24 cellular contexts compared by ENCODE assay signal in genomic region chr21:40337981-40338380, GRCh38.
"Had no signal": no experiment of that assay in that cellular context is flagged by ENCODE, and none has a peak within 500 bp of the region (broad histone marks: within the 10 kb centered on the region; RNA-seq: fewer than 3 reads in every experiment).

No MANE protein-coding gene starts in this region.

- DNase-seq: stimulated activated CD4-positive, alpha-beta T cell treated with anti-CD3 and anti-CD28 coated beads, Interleukin-2, amount 100 ng/mL, for 48 hours; stimulated activated CD4-positive, alpha-beta T cell treated with anti-CD3 and anti-CD28 coated beads, Interleukin-4, amount 100 ng/mL, for 1 hour; stimulated activated CD4-positive, alpha-beta T cell treated with anti-CD3 and anti-CD28 coated beads, Interleukin-4, amount 100 ng/mL, for 24 hours; stimulated activated CD4-positive, alpha-beta T cell treated with anti-CD3 and anti-CD28 coated beads, Interleukin-4, amount 100 ng/mL, for 4 hours; stimulated activated CD8-positive, alpha-beta memory T cell treated with anti-CD3 and anti-CD28 coated beads, Interleukin-4, amount 100 ng/mL, for 48 hours; stimulated activated naive B cell treated with anti-CD40 and anti-IgM and Interleukin-4, amounts not matched to agents 10 μg/mL and 1 μg/mL and 100 μg/mL, for 72 hours; stimulated activated naive CD4-positive, alpha-beta T cell; stimulated activated naive CD4-positive, alpha-beta T cell treated with Interleukin-2 at 50 U/mL for 16 hours; stimulated activated naive CD8-positive, alpha-beta T cell treated with anti-CD3 and anti-CD28 coated beads, Interleukin-15, amount 100 ng/mL, for 72 hours; stimulated activated naive CD8-positive, alpha-beta T cell treated with anti-CD3 and anti-CD28 coated beads, Interleukin-15, Interleukin-2, amounts not matched to agents 100 U/mL and 50 U/mL, for 24 hours; stomach; substantia nigra; testis; thyroid gland; tibial artery; transverse colon; trophoblast cell; upper lobe of left lung; upper lobe of right lung; uterus had no signal

- H3K27me3 ChIP-seq: suprapubic skin, testis, thyroid gland, tibial artery, tibial nerve, transverse colon, upper lobe of left lung, upper lobe of right lung, uterus, vagina had no signal

- H3K4me1 ChIP-seq: stomach, suprapubic skin, testis, thyroid gland, tibial artery, tibial nerve, transverse colon, upper lobe of left lung, upper lobe of right lung, uterus, vagina had no signal

- H3K4me3 ChIP-seq: stomach, suprapubic skin, testis, thoracic aorta, thyroid gland, tibial artery, tibial nerve, transverse colon, upper lobe of left lung, upper lobe of right lung, uterus, vagina had no signal

- H3K36me3 ChIP-seq: stomach, suprapubic skin, thoracic aorta, thyroid gland, tibial artery, tibial nerve, transverse colon, upper lobe of left lung, upper lobe of right lung, uterus, vagina had no signal

- H3K9me3 ChIP-seq: stomach, suprapubic skin, testis, thoracic aorta, thyroid gland, tibial artery, tibial nerve, transverse colon, upper lobe of left lung, upper lobe of right lung, uterus, vagina had no signal

- H3K27ac ChIP-seq: stomach, suprapubic skin, testis, thoracic aorta, thyroid gland, tibial artery, tibial nerve, transverse colon, upper lobe of left lung, upper lobe of right lung, uterus, vagina had no signal
